ENCODE assay signal across 7 cellular contexts in genomic region chr2:224778474-224778877, GRCh38.
A peak's percentile ranks its signal among the peaks of the same experiment; 100 is the strongest.
DNase-seq lines count a peak whose midpoint lies in the region; ATAC-seq, FAIRE-seq and TF ChIP-seq lines count a peak whose summit lies in the region.

No MANE protein-coding gene starts in this region.

- peak; percentile 57 for FAIRE-seq in H54 (lab: Jason Lieb, UNC)

- H3K4me1 Mint-ChIP-seq in activated CD4-positive, alpha-beta T cell treated with anti-CD3 and anti-CD28 coated beads, Interleukin-2, amount 10 ng/mL, durations not matched to agents 24 days and 14 days, result peaks cover 5% of the 10 kb centered on the region
- no peaks in the 10 kb centered on the region for H3K4me1 Mint-ChIP-seq in stimulated activated naive B cell treated with anti-CD40 and anti-IgM and Interleukin-4, amounts not matched to agents 10 μg/mL and 1 μg/mL and 100 μg/mL, for 72 hours

- no peaks in the 10 kb centered on the region for H3K9me3 Mint-ChIP-seq in activated CD4-positive, alpha-beta T cell treated with anti-CD3 and anti-CD28 coated beads, Interleukin-2, amount 10 ng/mL, durations not matched to agents 24 days and 14 days
- no peaks in the 10 kb centered on the region for H3K9me3 Mint-ChIP-seq in stimulated activated naive B cell treated with anti-CD40 and anti-IgM and Interleukin-4, amounts not matched to agents 10 μg/mL and 1 μg/mL and 100 μg/mL, for 72 hours

- peak; percentile 67 to 68 for ATAC-seq in stimulated activated naive B cell treated with anti-CD40 and anti-IgM and Interleukin-4, amounts not matched to agents 10 μg/mL and 1 μg/mL and 100 μg/mL, for 72 hours (replicated peaks)

- DNase-seq in GM04504 (ENCODE audit: low read depth) (peak; percentile 45), H54 (ENCODE audit: insufficient read length, low spot score) (no peak), NCI-H2196 (lab: John Stamatoyannopoulos, UW; ENCODE audit: unreplicated experiment) (peak; percentile 64), dermis microvascular lymphatic vessel endothelial cell (ENCODE audit: low read depth in 2 of 2) (peak; percentile 45 to 59), myocyte (ENCODE audit: low read depth) (peak; percentile 77)
- DNase-seq in activated CD4-positive, alpha-beta T cell treated with anti-CD3 and anti-CD28 coated beads, Interleukin-2, amount 10 ng/mL, durations not matched to agents 24 days and 14 days, result peak; percentile 87
- DNase-seq in stimulated activated naive B cell treated with anti-CD40 and anti-IgM and Interleukin-4, amounts not matched to agents 10 μg/mL and 1 μg/mL and 100 μg/mL, for 72 hours, result peak; percentile 31

- H3K4me3 Mint-ChIP-seq in activated CD4-positive, alpha-beta T cell treated with anti-CD3 and anti-CD28 coated beads, Interleukin-2, amount 10 ng/mL, durations not matched to agents 24 days and 14 days, result no peak overlapping the region
- H3K4me3 Mint-ChIP-seq in stimulated activated naive B cell treated with anti-CD40 and anti-IgM and Interleukin-4, amounts not matched to agents 10 μg/mL and 1 μg/mL and 100 μg/mL, for 72 hours, result no peak overlapping the region

- H3K27ac Mint-ChIP-seq in activated CD4-positive, alpha-beta T cell treated with anti-CD3 and anti-CD28 coated beads, Interleukin-2, amount 10 ng/mL, durations not matched to agents 24 days and 14 days, result no peak overlapping the region
- no peak overlapping the region for H3K27ac Mint-ChIP-seq in stimulated activated naive B cell treated with anti-CD40 and anti-IgM and Interleukin-4, amounts not matched to agents 10 μg/mL and 1 μg/mL and 100 μg/mL, for 72 hours

- intact Hi-C loops in activated CD4-positive, alpha-beta T cell treated with anti-CD3 and anti-CD28 coated beads, Interleukin-2, amount 10 ng/mL, durations not matched to agents 24 days and 14 days (cut with micrococcal nuclease), result loop anchor here (1.0 kb wide), 1 partner anchor 421 kb away; no protein-coding TSS in a partner anchor

- H3K36me3 Mint-ChIP-seq in activated CD4-positive, alpha-beta T cell treated with anti-CD3 and anti-CD28 coated beads, Interleukin-2, amount 10 ng/mL, durations not matched to agents 24 days and 14 days (ENCODE audit: low read depth), result peaks cover 54% of the 10 kb centered on the region
- peaks cover 39 to 52% of the 10 kb centered on the region in 2 donors for H3K36me3 Mint-ChIP-seq in stimulated activated naive B cell treated with anti-CD40 and anti-IgM and Interleukin-4, amounts not matched to agents 10 μg/mL and 1 μg/mL and 100 μg/mL, for 72 hours

- no peaks in the 10 kb centered on the region for H3K27me3 Mint-ChIP-seq in activated CD4-positive, alpha-beta T cell treated with anti-CD3 and anti-CD28 coated beads, Interleukin-2, amount 10 ng/mL, durations not matched to agents 24 days and 14 days
- no peaks in the 10 kb centered on the region for H3K27me3 Mint-ChIP-seq in stimulated activated naive B cell treated with anti-CD40 and anti-IgM and Interleukin-4, amounts not matched to agents 10 μg/mL and 1 μg/mL and 100 μg/mL, for 72 hours

- TF ChIP-seq POLR2A in H54 (IDR thresholded peaks at IDR 0.05; ENCODE audit: low read depth, low read length), result no peak
